17 cellular contexts compared by ENCODE assay signal in the genomic region with DNA sequence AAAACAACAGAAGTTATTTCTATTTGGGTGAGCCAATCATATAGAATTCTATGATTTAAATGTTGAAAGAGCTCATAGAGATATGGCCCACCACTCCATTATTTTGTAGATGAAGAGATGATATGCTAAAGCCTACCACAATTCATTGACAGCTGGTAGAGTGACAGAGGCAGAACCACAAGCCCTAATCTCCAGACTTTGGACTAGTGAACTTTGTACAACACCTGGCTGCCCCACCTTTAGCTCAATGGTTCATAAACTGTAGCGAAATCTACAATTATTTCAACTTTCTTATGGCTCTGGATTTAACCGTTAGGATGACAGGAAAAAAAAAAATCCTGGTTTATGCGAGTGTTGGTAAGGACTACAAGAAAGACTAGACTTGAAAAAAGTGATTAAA.
"Had no signal": no experiment of that assay in that cellular context is flagged by ENCODE, and none has a peak within 500 bp of the region (broad histone marks: within the 10 kb centered on the region; RNA-seq: fewer than 3 reads in every experiment).

No MANE protein-coding gene starts in this region.

- H3K4me1 ChIP-seq: gastrocnemius medialis, heart left ventricle, thyroid gland had no signal

- H3K36me3 Mint-ChIP-seq: activated naive CD8-positive, alpha-beta T cell treated with anti-CD3 and anti-CD28 coated beads for 36 hours; natural killer cell treated with Interleukin-12 subunit alpha and Interleukin-12 subunit beta and Interleukin-15 and Interleukin-18, amount 100 ng/mL, for 72 hours had no signal

- H3K27me3 ChIP-seq: brain microvascular endothelial cell, gastrocnemius medialis, heart left ventricle, thyroid gland had no signal

- DNase-seq: activated CD4-positive, alpha-beta T cell treated with anti-CD3 and anti-CD28 coated beads, Interleukin-2, amount 50 U/mL, for 4 hours; activated naive CD4-positive, alpha-beta T cell; activated naive CD8-positive, alpha-beta T cell treated with anti-CD3 and anti-CD28 coated beads for 36 hours; cortex of kidney; effector CD4-positive, alpha-beta T cell; gastrocnemius medialis; heart left ventricle; left ventricle myocardium superior; mesenchymal stem cell; stimulated activated naive CD4-positive, alpha-beta T cell treated with Interleukin-2 at 50 U/mL for 16 hours; thyroid gland had no signal

- H3K27me3 Mint-ChIP-seq: activated naive CD8-positive, alpha-beta T cell treated with anti-CD3 and anti-CD28 coated beads for 36 hours; central memory CD8-positive, alpha-beta T cell; natural killer cell treated with Interleukin-12 subunit alpha and Interleukin-12 subunit beta and Interleukin-15 and Interleukin-18, amount 100 ng/mL, for 72 hours had no signal

- FAIRE-seq: TTC549 had no signal

- H3K9me3 ChIP-seq: gastrocnemius medialis, heart left ventricle, neutrophil, thyroid gland had no signal

- H3K27ac Mint-ChIP-seq: activated naive CD8-positive, alpha-beta T cell treated with anti-CD3 and anti-CD28 coated beads for 36 hours; natural killer cell treated with Interleukin-12 subunit alpha and Interleukin-12 subunit beta and Interleukin-15 and Interleukin-18, amount 100 ng/mL, for 72 hours; T-helper 2 cell treated with Interferon-gamma antibody and Interleukin-4, amounts not matched to agents 5 μg/mL and 100 μg/mL, for 36 hours had no signal

- H3K4me3 ChIP-seq: gastrocnemius medialis, heart left ventricle, thyroid gland had no signal

- H3K9me3 Mint-ChIP-seq: activated naive CD8-positive, alpha-beta T cell treated with anti-CD3 and anti-CD28 coated beads for 36 hours; central memory CD8-positive, alpha-beta T cell; natural killer cell treated with Interleukin-12 subunit alpha and Interleukin-12 subunit beta and Interleukin-15 and Interleukin-18, amount 100 ng/mL, for 72 hours; T-helper 2 cell treated with Interferon-gamma antibody and Interleukin-4, amounts not matched to agents 5 μg/mL and 100 μg/mL, for 36 hours had no signal

- H3K36me3 ChIP-seq: brain microvascular endothelial cell, gastrocnemius medialis, heart left ventricle, neutrophil, thyroid gland had no signal

- H3K27ac ChIP-seq: brain microvascular endothelial cell, gastrocnemius medialis, heart left ventricle, neutrophil, thyroid gland had no signal

- H3K4me3 Mint-ChIP-seq: activated naive CD8-positive, alpha-beta T cell treated with anti-CD3 and anti-CD28 coated beads for 36 hours; central memory CD8-positive, alpha-beta T cell; natural killer cell treated with Interleukin-12 subunit alpha and Interleukin-12 subunit beta and Interleukin-15 and Interleukin-18, amount 100 ng/mL, for 72 hours; T-helper 2 cell treated with Interferon-gamma antibody and Interleukin-4, amounts not matched to agents 5 μg/mL and 100 μg/mL, for 36 hours had no signal

- H3K4me1 Mint-ChIP-seq: activated naive CD8-positive, alpha-beta T cell treated with anti-CD3 and anti-CD28 coated beads for 36 hours; central memory CD8-positive, alpha-beta T cell had no signal

- ATAC-seq: gastrocnemius medialis; heart left ventricle; left ventricle myocardium superior; natural killer cell treated with Interleukin-12 subunit alpha and Interleukin-12 subunit beta and Interleukin-15 and Interleukin-18, amount 100 ng/mL, for 72 hours had no signal
